Comparison of ENCODE assay signal across 27 cellular contexts in genomic region chr4:80311130-80311529, GRCh38. TPM values are rescaled to one million over a fixed set of nuclear protein-coding genes. Genes with fewer than 3 reads are reported as not detected.
"Had no signal": no experiment of that assay in that cellular context is flagged by ENCODE, and none has a peak within 500 bp of the region (broad histone marks: within the 10 kb centered on the region; RNA-seq: fewer than 3 reads in every experiment).

No MANE protein-coding gene starts in this region.

- H3K27ac ChIP-seq: KMS-11, PC-9 had no signal

- ATAC-seq: activated CD8-positive, alpha-beta memory T cell treated with anti-CD3 and anti-CD28 coated beads, Interleukin-2, amount 10 ng/mL, durations not matched to agents 7 days and 5 days; activated naive CD4-positive, alpha-beta T cell treated with anti-CD3 and anti-CD28 coated beads, Interleukin-2, amount 50 U/mL, for 72 hours; activated naive CD8-positive, alpha-beta T cell treated with anti-CD3 and anti-CD28 coated beads, Interleukin-2, amount 50 U/mL, for 24 hours had no signal

- H3K27ac Mint-ChIP-seq: activated B cell treated with CpG ODN at 0.5 μM for 24 hours; activated CD4-positive, alpha-beta T cell treated with anti-CD3 and anti-CD28 coated beads, Interleukin-2, amount 10 ng/mL, durations not matched to agents 24 days and 14 days; activated CD8-positive, alpha-beta memory T cell treated with anti-CD3 and anti-CD28 coated beads, Interleukin-2, amount 10 ng/mL, durations not matched to agents 7 days and 5 days; activated naive CD4-positive, alpha-beta T cell treated with anti-CD3 and anti-CD28 coated beads, Interleukin-2, amount 50 U/mL, for 72 hours; activated naive CD8-positive, alpha-beta T cell treated with anti-CD3 and anti-CD28 coated beads, Interleukin-2, amount 50 U/mL, for 24 hours; activated T-cell treated with anti-CD3 and anti-CD28 coated beads, Interleukin-2, amount 50 U/mL, for 24 hours; activated T-helper 1 cell treated with anti-CD3 and anti-CD28 coated beads, Interleukin-12 subunit alpha, Interleukin-12 subunit beta, Interleukin-2, Interleukin-4 antibody, amounts not matched to agents 30 ng/mL and 10 ng/mL and 1 ng/mL, durations not matched to agents 14 hours and 24 hours and 36 hours; brain; IgD-negative memory B cell; T-helper 1 cell treated with Interleukin-12 subunit alpha and Interleukin-12 subunit beta and Interleukin-4 antibody, amounts not matched to agents 30 μg/mL and 1 μg/mL, for 36 hours had no signal

- H3K4me3 Mint-ChIP-seq: activated B cell treated with CpG ODN at 0.5 μM for 24 hours; activated CD4-positive, alpha-beta T cell treated with anti-CD3 and anti-CD28 coated beads, Interleukin-2, amount 10 ng/mL, durations not matched to agents 24 days and 14 days; activated CD8-positive, alpha-beta memory T cell treated with anti-CD3 and anti-CD28 coated beads, Interleukin-2, amount 10 ng/mL, durations not matched to agents 7 days and 5 days; activated naive CD8-positive, alpha-beta T cell treated with anti-CD3 and anti-CD28 coated beads, Interleukin-2, amount 50 U/mL, for 24 hours; activated T-cell treated with anti-CD3 and anti-CD28 coated beads, Interleukin-2, amount 50 U/mL, for 24 hours; activated T-helper 1 cell treated with anti-CD3 and anti-CD28 coated beads, Interleukin-12 subunit alpha, Interleukin-12 subunit beta, Interleukin-2, Interleukin-4 antibody, amounts not matched to agents 30 ng/mL and 10 ng/mL and 1 ng/mL, durations not matched to agents 14 hours and 24 hours and 36 hours; brain; IgD-negative memory B cell; T-helper 1 cell treated with Interleukin-12 subunit alpha and Interleukin-12 subunit beta and Interleukin-4 antibody, amounts not matched to agents 30 μg/mL and 1 μg/mL, for 36 hours had no signal

- DNase-seq: activated B cell treated with CpG ODN at 0.5 μM for 24 hours; activated CD4-positive, alpha-beta T cell treated with anti-CD3 and anti-CD28 coated beads for 1 hour; activated CD4-positive, alpha-beta T cell treated with anti-CD3 and anti-CD28 coated beads, Interleukin-2, amount 10 ng/mL, durations not matched to agents 24 days and 14 days; activated CD4-positive, alpha-beta T cell treated with anti-CD3 and anti-CD28 coated beads, Interleukin-2, amount 50 U/mL, for 48 hours; activated CD8-positive, alpha-beta memory T cell treated with anti-CD3 and anti-CD28 coated beads, Interleukin-2, amount 10 ng/mL, durations not matched to agents 7 days and 5 days; activated effector memory CD4-positive, alpha-beta T cell treated with Interleukin-2 at 50 U/mL for 16 hours; activated naive CD4-positive, alpha-beta T cell treated with Interleukin-2 at 50 U/mL for 16 hours; activated naive CD8-positive, alpha-beta T cell treated with anti-CD3 and anti-CD28 coated beads, Interleukin-2, amount 50 U/mL, for 24 hours; activated T-cell treated with anti-CD3 and anti-CD28 coated beads, Interleukin-2, amount 50 U/mL, for 24 hours; amygdala; MM.1S; NCI-H1092 treated with DMSO at 0.1 percent for 48 hours; NCI-H1417 treated with DMSO at 0.1 percent for 48 hours; NCI-H1694 treated with DMSO at 0.1 percent for 48 hours; NCI-H2029 treated with DMSO at 0.1 percent for 48 hours; NCI-H446; NCI-H524; PC-9; SHP77 treated with DMSO at 0.1 percent for 48 hours had no signal

- H3K4me3 ChIP-seq: PC-9 had no signal

- H3K9me3 Mint-ChIP-seq: activated B cell treated with CpG ODN at 0.5 μM for 24 hours; activated CD4-positive, alpha-beta T cell treated with anti-CD3 and anti-CD28 coated beads, Interleukin-2, amount 10 ng/mL, durations not matched to agents 24 days and 14 days; activated naive CD4-positive, alpha-beta T cell treated with anti-CD3 and anti-CD28 coated beads, Interleukin-2, amount 50 U/mL, for 72 hours; activated naive CD8-positive, alpha-beta T cell treated with anti-CD3 and anti-CD28 coated beads, Interleukin-2, amount 50 U/mL, for 24 hours; activated T-cell treated with anti-CD3 and anti-CD28 coated beads, Interleukin-2, amount 50 U/mL, for 24 hours; activated T-helper 1 cell treated with anti-CD3 and anti-CD28 coated beads, Interleukin-12 subunit alpha, Interleukin-12 subunit beta, Interleukin-2, Interleukin-4 antibody, amounts not matched to agents 30 ng/mL and 10 ng/mL and 1 ng/mL, durations not matched to agents 14 hours and 24 hours and 36 hours; IgD-negative memory B cell; T-helper 1 cell treated with Interleukin-12 subunit alpha and Interleukin-12 subunit beta and Interleukin-4 antibody, amounts not matched to agents 30 μg/mL and 1 μg/mL, for 36 hours had no signal

- H3K36me3 Mint-ChIP-seq: activated CD8-positive, alpha-beta memory T cell treated with anti-CD3 and anti-CD28 coated beads, Interleukin-2, amount 10 ng/mL, durations not matched to agents 7 days and 5 days; activated naive CD4-positive, alpha-beta T cell treated with anti-CD3 and anti-CD28 coated beads, Interleukin-2, amount 50 U/mL, for 72 hours; brain; IgD-negative memory B cell had no signal

- H3K4me1 Mint-ChIP-seq: activated B cell treated with CpG ODN at 0.5 μM for 24 hours; activated CD4-positive, alpha-beta T cell treated with anti-CD3 and anti-CD28 coated beads, Interleukin-2, amount 10 ng/mL, durations not matched to agents 24 days and 14 days; activated CD8-positive, alpha-beta memory T cell treated with anti-CD3 and anti-CD28 coated beads, Interleukin-2, amount 10 ng/mL, durations not matched to agents 7 days and 5 days; activated naive CD8-positive, alpha-beta T cell treated with anti-CD3 and anti-CD28 coated beads, Interleukin-2, amount 50 U/mL, for 24 hours; IgD-negative memory B cell had no signal

RNA-seq across cellular contexts. Expression of gene CFAP299, which starts 24.4 kb away (rescaled TPM):
- total RNA-seq: activated B cell treated with CpG ODN at 0.5 μM for 24 hours; activated CD4-positive, alpha-beta T cell treated with anti-CD3 and anti-CD28 coated beads, Interleukin-2, amount 10 ng/mL, durations not matched to agents 24 days and 14 days; activated CD8-positive, alpha-beta memory T cell treated with anti-CD3 and anti-CD28 coated beads, Interleukin-2, amount 10 ng/mL, durations not matched to agents 7 days and 5 days; activated naive CD4-positive, alpha-beta T cell treated with anti-CD3 and anti-CD28 coated beads, Interleukin-2, amount 50 U/mL, for 72 hours; activated T-helper 1 cell treated with anti-CD3 and anti-CD28 coated beads, Interleukin-12 subunit alpha, Interleukin-12 subunit beta, Interleukin-2, Interleukin-4 antibody, amounts not matched to agents 30 ng/mL and 10 ng/mL and 1 ng/mL, durations not matched to agents 14 hours and 24 hours and 36 hours; astrocyte; PC-9; SK-MEL-5 had no signal
- polyA plus RNA-seq: IgD-negative memory B cell had no signal

RNA-seq across cellular contexts. Expression of gene FGF5, which starts 44.7 kb away (rescaled TPM):
- total RNA-seq: activated B cell treated with CpG ODN at 0.5 μM for 24 hours; activated CD4-positive, alpha-beta T cell treated with anti-CD3 and anti-CD28 coated beads, Interleukin-2, amount 10 ng/mL, durations not matched to agents 24 days and 14 days; activated CD8-positive, alpha-beta memory T cell treated with anti-CD3 and anti-CD28 coated beads, Interleukin-2, amount 10 ng/mL, durations not matched to agents 7 days and 5 days; activated naive CD4-positive, alpha-beta T cell treated with anti-CD3 and anti-CD28 coated beads, Interleukin-2, amount 50 U/mL, for 72 hours; activated T-helper 1 cell treated with anti-CD3 and anti-CD28 coated beads, Interleukin-12 subunit alpha, Interleukin-12 subunit beta, Interleukin-2, Interleukin-4 antibody, amounts not matched to agents 30 ng/mL and 10 ng/mL and 1 ng/mL, durations not matched to agents 14 hours and 24 hours and 36 hours; PC-9; SK-MEL-5 had no signal
- polyA plus RNA-seq: IgD-negative memory B cell had no signal
